9 cellular contexts compared by ENCODE assay signal in the genomic region with DNA sequence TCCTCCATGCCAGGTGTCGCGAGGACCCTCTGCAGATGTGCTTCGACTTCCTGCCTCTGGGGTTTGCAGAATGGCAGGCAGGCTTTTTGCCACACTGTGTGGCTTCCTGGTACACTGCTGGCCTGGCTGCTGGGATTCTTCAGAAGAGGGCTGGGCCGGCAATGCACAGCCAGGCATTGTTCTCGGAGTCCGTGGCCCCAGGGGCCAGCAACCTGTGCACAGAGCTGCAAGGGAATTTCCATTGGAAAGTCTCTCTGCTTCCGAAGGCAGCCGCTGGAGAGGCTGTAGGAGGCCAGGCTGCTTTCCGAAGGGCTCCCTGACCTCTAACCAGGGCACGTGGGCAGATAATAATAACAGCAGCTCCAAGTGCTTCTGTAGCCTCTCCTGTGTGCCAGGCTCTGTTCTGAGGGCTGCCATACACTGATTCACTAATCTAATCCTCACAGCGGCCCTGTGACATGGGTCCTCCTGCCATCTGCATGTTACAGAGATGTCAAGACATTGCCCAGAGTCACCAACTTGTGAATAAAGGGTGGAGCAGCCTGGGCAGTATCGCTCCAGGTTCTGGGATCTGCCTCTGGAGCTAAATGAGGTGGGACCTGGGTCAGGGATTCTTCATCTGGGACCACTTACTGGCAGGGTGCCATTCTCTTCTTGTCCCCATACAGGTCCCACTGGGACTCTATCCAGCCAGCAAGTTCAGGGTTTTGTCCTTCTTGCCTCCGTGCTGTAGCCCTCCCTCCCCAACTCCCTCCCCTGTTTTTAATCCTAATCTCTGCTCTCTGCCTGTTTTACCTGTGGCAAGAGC. TPM values are rescaled to one million over a fixed set of nuclear protein-coding genes. Genes with fewer than 3 reads are reported as not detected.
A peak's percentile ranks its signal among the peaks of the same experiment; 100 is the strongest.
DNase-seq lines count a peak whose midpoint lies in the region; ATAC-seq and TF ChIP-seq lines count a peak whose summit lies in the region.
"Had no signal": no experiment of that assay in that cellular context is flagged by ENCODE, and none has a peak within 500 bp of the region (broad histone marks: within the 10 kb centered on the region; RNA-seq: fewer than 3 reads in every experiment).

No MANE protein-coding gene starts in this region.

- peaks cover 94% of the 10 kb centered on the region for H3K79me2 ChIP-seq in DND-41 (ENCODE audit: insufficient read depth, low read length)
- peaks cover 18% of the 10 kb centered on the region for H3K79me2 ChIP-seq in hepatocyte

- ATAC-seq in DND-41 (ENCODE audit: insufficient read depth, low read depth): peak; percentile 83

- H3K27ac ChIP-seq in DND-41 (ENCODE audit: low read length) (peak overlapping the region; percentile 82), angular gyrus (ENCODE audit: low read depth, low read length) (peak overlapping the region; percentile 38), hepatocyte (peak overlapping the region; percentile 69), skin epidermis (peak overlapping the region in 18 of 21 experiments; percentile 15 to 76 (median 59))

- intact Hi-C loops in Calu3 (cut with micrococcal nuclease; ENCODE audit: unreplicated experiment): no loop called here

- H3K4me1 ChIP-seq in DND-41 (ENCODE audit: insufficient read depth, low read length) (peaks cover 53% of the 10 kb centered on the region), hepatocyte (ENCODE audit: insufficient read depth) (peaks cover 26% of the 10 kb centered on the region)

- 0 out of 2 replicates have a peak overlapping the region, but pooled peaks have one; percentile 12 for H2AFZ ChIP-seq in DND-41 (ENCODE audit: low read depth, low read length)
- H2AFZ ChIP-seq in hepatocyte: no peak overlapping the region

- H3K27ac Mint-ChIP-seq in Calu3 (ENCODE audit: unreplicated experiment): no peak overlapping the region
- no peak overlapping the region for H3K27ac Mint-ChIP-seq in activated T-cell treated with anti-CD3 and anti-CD28 coated beads, Interleukin-2, amount 50 U/mL, for 24 hours

- H3K9me3 ChIP-seq in DND-41 (ENCODE audit: insufficient read depth, low read length, severe bottlenecking) (no peaks in the 10 kb centered on the region), hepatocyte (ENCODE audit: low read depth) (no peaks in the 10 kb centered on the region)

- H3K9me2 ChIP-seq in hepatocyte (replicated peaks; ENCODE audit: insufficient read depth): no peaks in the 10 kb centered on the region

- H3K27me3 ChIP-seq in DND-41 (ENCODE audit: insufficient read depth, low read length, poor library complexity) (no peaks in the 10 kb centered on the region), hepatocyte (peaks cover 9% of the 10 kb centered on the region)

- H3K27me3 Mint-ChIP-seq in Calu3 (ENCODE audit: unreplicated experiment): peaks cover 51% of the 10 kb centered on the region
- peaks cover 10% of the 10 kb centered on the region for H3K27me3 Mint-ChIP-seq in activated T-cell treated with anti-CD3 and anti-CD28 coated beads, Interleukin-2, amount 50 U/mL, for 24 hours

- DNase-seq in DND-41 (peak; percentile 79), hepatocyte (ENCODE audit: low spot score) (no peak), SKM-1 treated with dmso at 0.1 percent for 144 hours (lab: John Stamatoyannopoulos, UW; ENCODE audit: unreplicated experiment) (no peak), Calu3 (no peak), NCI-H187 treated with DMSO at 0.1 percent for 48 hours (lab: John Stamatoyannopoulos, UW) (no peak)
- DNase-seq in activated T-cell treated with anti-CD3 and anti-CD28 coated beads, Interleukin-2, amount 50 U/mL, for 24 hours: no peak

- H3K9ac ChIP-seq in DND-41 (ENCODE audit: low read depth, low read length): peak overlapping the region; percentile 32

- no peak overlapping the region for H3K4me3 Mint-ChIP-seq in Calu3 (ENCODE audit: low read depth, unreplicated experiment)
- H3K4me3 Mint-ChIP-seq in activated T-cell treated with anti-CD3 and anti-CD28 coated beads, Interleukin-2, amount 50 U/mL, for 24 hours: no peak overlapping the region

- no peak overlapping the region; a peak in 1 of 4 replicates for H3K4me3 ChIP-seq in DND-41 (ENCODE audit: low read depth in 1 of 2, low read length in 2 of 2)
- H3K4me3 ChIP-seq in hepatocyte: no peak overlapping the region
- H3K4me3 ChIP-seq in skin epidermis: no peak overlapping the region

- no peaks in the 10 kb centered on the region for H3K4me1 Mint-ChIP-seq in Calu3 (ENCODE audit: low read depth, unreplicated experiment)
- H3K4me1 Mint-ChIP-seq in activated T-cell treated with anti-CD3 and anti-CD28 coated beads, Interleukin-2, amount 50 U/mL, for 24 hours (ENCODE audit: low read depth): peaks cover 35% of the 10 kb centered on the region

- CTCF ChIA-PET in Calu3 (lab: Charles Lee): no interaction called here

- 89% methylated on average over 13 of the region's 13 CpGs for WGBS in hepatocyte (ENCODE audit: low lambda C conversion rate, missing lambda C conversion rate)

- H3K36me3 ChIP-seq in DND-41 (ENCODE audit: insufficient read depth, low read length) (peaks cover 22% of the 10 kb centered on the region), hepatocyte (replicated peaks; ENCODE audit: insufficient read depth, low read depth) (no peaks in the 10 kb centered on the region)

- no peak for TF ChIP-seq CTCF in DND-41 (IDR thresholded peaks at IDR 0.05; ENCODE audit: borderline replicate concordance, extremely low read depth, low read length, poor library complexity, severe bottlenecking)
- no peak for TF ChIP-seq CTCF in hepatocyte (IDR thresholded peaks at IDR 0.05; ENCODE audit: poor library complexity)
- no peak for TF ChIP-seq CTCF in Calu3 (IDR thresholded peaks at IDR 0.05; ENCODE audit: unreplicated experiment)

- H4K20me1 ChIP-seq in DND-41 (ENCODE audit: insufficient read depth, low read length) (peaks cover 12% of the 10 kb centered on the region), hepatocyte (ENCODE audit: insufficient read depth, poor library complexity, severe bottlenecking) (no peaks in the 10 kb centered on the region)

- BruUV-seq in Calu3 (replicated peaks; lab: Mats Ljungman, UMichigan): no TSS peak

- H3K9me3 Mint-ChIP-seq in Calu3 (ENCODE audit: low read depth, unreplicated experiment): no peaks in the 10 kb centered on the region
- no peaks in the 10 kb centered on the region for H3K9me3 Mint-ChIP-seq in activated T-cell treated with anti-CD3 and anti-CD28 coated beads, Interleukin-2, amount 50 U/mL, for 24 hours
- H3K9me3 Mint-ChIP-seq: neural crest cell had no signal

- peaks cover 6% of the 10 kb centered on the region for H3K36me3 Mint-ChIP-seq in Calu3 (ENCODE audit: insufficient read depth, unreplicated experiment)
- no peaks in the 10 kb centered on the region for H3K36me3 Mint-ChIP-seq in activated T-cell treated with anti-CD3 and anti-CD28 coated beads, Interleukin-2, amount 50 U/mL, for 24 hours (ENCODE audit: low read depth)

- H3K4me2 ChIP-seq in DND-41 (ENCODE audit: insufficient read depth, low read length) (peak overlapping the region; percentile 44; the same call in 1 of the 2 replicates), hepatocyte (peak overlapping the region; percentile 40)

RNA-seq across cellular contexts. Expression of a gene that starts 5.0 kb away (rescaled TPM):
- total RNA-seq in hepatocyte (13.3 and 15.1 TPM in 2 replicates), Calu3 (2022) (0.44 and 0.50 TPM in 2 replicates)
- polyA plus RNA-seq in hepatocyte: 17.5 and 29.0 TPM in 2 replicates
